In genomic region chr10:12214093-12214492, GRCh38 we compare ENCODE assay signal across 1 cellular context.
TF ChIP-seq lines count a peak whose summit lies in the region.

No MANE protein-coding gene starts in this region.

TF ChIP-seq in SK-N-SH, 30 proteins besides CTCF, POLR2A, EP300 and RAD21 (continued from another document):
- TF ChIP-seq, protein P1, sequence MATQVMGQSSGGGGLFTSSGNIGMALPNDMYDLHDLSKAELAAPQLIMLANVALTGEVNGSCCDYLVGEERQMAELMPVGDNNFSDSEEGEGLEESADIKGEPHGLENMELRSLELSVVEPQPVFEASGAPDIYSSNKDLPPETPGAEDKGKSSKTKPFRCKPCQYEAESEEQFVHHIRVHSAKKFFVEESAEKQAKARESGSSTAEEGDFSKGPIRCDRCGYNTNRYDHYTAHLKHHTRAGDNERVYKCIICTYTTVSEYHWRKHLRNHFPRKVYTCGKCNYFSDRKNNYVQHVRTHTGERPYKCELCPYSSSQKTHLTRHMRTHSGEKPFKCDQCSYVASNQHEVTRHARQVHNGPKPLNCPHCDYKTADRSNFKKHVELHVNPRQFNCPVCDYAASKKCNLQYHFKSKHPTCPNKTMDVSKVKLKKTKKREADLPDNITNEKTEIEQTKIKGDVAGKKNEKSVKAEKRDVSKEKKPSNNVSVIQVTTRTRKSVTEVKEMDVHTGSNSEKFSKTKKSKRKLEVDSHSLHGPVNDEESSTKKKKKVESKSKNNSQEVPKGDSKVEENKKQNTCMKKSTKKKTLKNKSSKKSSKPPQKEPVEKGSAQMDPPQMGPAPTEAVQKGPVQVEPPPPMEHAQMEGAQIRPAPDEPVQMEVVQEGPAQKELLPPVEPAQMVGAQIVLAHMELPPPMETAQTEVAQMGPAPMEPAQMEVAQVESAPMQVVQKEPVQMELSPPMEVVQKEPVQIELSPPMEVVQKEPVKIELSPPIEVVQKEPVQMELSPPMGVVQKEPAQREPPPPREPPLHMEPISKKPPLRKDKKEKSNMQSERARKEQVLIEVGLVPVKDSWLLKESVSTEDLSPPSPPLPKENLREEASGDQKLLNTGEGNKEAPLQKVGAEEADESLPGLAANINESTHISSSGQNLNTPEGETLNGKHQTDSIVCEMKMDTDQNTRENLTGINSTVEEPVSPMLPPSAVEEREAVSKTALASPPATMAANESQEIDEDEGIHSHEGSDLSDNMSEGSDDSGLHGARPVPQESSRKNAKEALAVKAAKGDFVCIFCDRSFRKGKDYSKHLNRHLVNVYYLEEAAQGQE (IDR thresholded peaks at IDR 0.05; ENCODE audit: low read depth, low read length), result no peak
- no peak for TF ChIP-seq JUND (IDR thresholded peaks at IDR 0.05)
- no peak for TF ChIP-seq TAF1 (IDR thresholded peaks at IDR 0.05; ENCODE audit: borderline replicate concordance, low read depth, low read length)
- no peak for TF ChIP-seq MAX (IDR thresholded peaks at IDR 0.05; ENCODE audit: low read depth)
TF ChIP-seq in SK-N-SH: peak in this region for 0.
